In genomic region chr13:84940801-84941200, GRCh38 we compare ENCODE assay signal across 28 cellular contexts.
"Had no signal": no experiment of that assay in that cellular context is flagged by ENCODE, and none has a peak within 500 bp of the region (broad histone marks: within the 10 kb centered on the region; RNA-seq: fewer than 3 reads in every experiment).

No MANE protein-coding gene starts in this region.

- H3K9me3 ChIP-seq: neutrophil, pancreas, prostate gland, right lobe of liver, sigmoid colon, suprapubic skin, testis, tibial artery, transverse colon, upper lobe of right lung, uterus had no signal

- H3K4me1 ChIP-seq: pancreas, prostate gland, right lobe of liver, sigmoid colon, suprapubic skin, testis, tibial artery, transverse colon, upper lobe of right lung, uterus had no signal

- H3K36me3 ChIP-seq: neutrophil, pancreas, prostate gland, right lobe of liver, sigmoid colon, suprapubic skin, tibial artery, transverse colon, upper lobe of right lung, uterus had no signal

- H3K4me3 Mint-ChIP-seq: naive thymus-derived CD4-positive, alpha-beta T cell; natural killer cell; nephron; neural crest cell; stimulated activated memory B cell treated with anti-CD40 and anti-IgM and Interleukin-4, amounts not matched to agents 10 μg/mL and 1 μg/mL and 100 μg/mL, for 72 hours; stimulated activated naive CD8-positive, alpha-beta T cell treated with anti-CD3 and anti-CD28 coated beads, Interleukin-15, amount 100 ng/mL, for 72 hours; type B pancreatic cell had no signal

- H3K27me3 ChIP-seq: neutrophil, pancreas, right lobe of liver, sigmoid colon, suprapubic skin, testis, tibial artery, transverse colon, upper lobe of right lung, uterus had no signal

- ATAC-seq: naive thymus-derived CD4-positive, alpha-beta T cell; natural killer cell; pancreas; right cardiac atrium; right lobe of liver; stimulated activated memory B cell treated with anti-CD40 and anti-IgM and Interleukin-4, amounts not matched to agents 10 μg/mL and 1 μg/mL and 100 μg/mL, for 72 hours; stimulated activated naive CD8-positive, alpha-beta T cell treated with anti-CD3 and anti-CD28 coated beads, Interleukin-15, amount 100 ng/mL, for 72 hours; stimulated activated naive CD8-positive, alpha-beta T cell treated with anti-CD3 and anti-CD28 coated beads, Interleukin-15, Interleukin-2, amounts not matched to agents 100 U/mL and 50 U/mL, for 24 hours; upper lobe of right lung had no signal

- H3K4me3 ChIP-seq: pancreas, prostate gland, right lobe of liver, sigmoid colon, suprapubic skin, testis, tibial artery, transverse colon, upper lobe of right lung, uterus had no signal

- H3K36me3 Mint-ChIP-seq: naive thymus-derived CD4-positive, alpha-beta T cell; natural killer cell; stimulated activated memory B cell treated with anti-CD40 and anti-IgM and Interleukin-4, amounts not matched to agents 10 μg/mL and 1 μg/mL and 100 μg/mL, for 72 hours; type B pancreatic cell had no signal

- H3K4me1 Mint-ChIP-seq: natural killer cell; nephron; stimulated activated memory B cell treated with anti-CD40 and anti-IgM and Interleukin-4, amounts not matched to agents 10 μg/mL and 1 μg/mL and 100 μg/mL, for 72 hours; stimulated activated naive CD8-positive, alpha-beta T cell treated with anti-CD3 and anti-CD28 coated beads, Interleukin-15, amount 100 ng/mL, for 72 hours had no signal

- FAIRE-seq: pancreas, small intestine had no signal

- H3K27ac Mint-ChIP-seq: naive thymus-derived CD4-positive, alpha-beta T cell; natural killer cell; nephron; stimulated activated memory B cell treated with anti-CD40 and anti-IgM and Interleukin-4, amounts not matched to agents 10 μg/mL and 1 μg/mL and 100 μg/mL, for 72 hours; stimulated activated naive CD8-positive, alpha-beta T cell treated with anti-CD3 and anti-CD28 coated beads, Interleukin-15, amount 100 ng/mL, for 72 hours; type B pancreatic cell had no signal

- DNase-seq: naive thymus-derived CD4-positive, alpha-beta T cell; natural killer cell; nucleus accumbens; pancreas; right cardiac atrium; right lobe of liver; sigmoid colon; small intestine; stimulated activated CD4-positive, alpha-beta T cell treated with anti-CD3 and anti-CD28 coated beads, Interleukin-1b, Interleukin-23, amount 100 ng/mL, for 48 hours; stimulated activated CD4-positive, alpha-beta T cell treated with anti-CD3 and anti-CD28 coated beads, Interleukin-4, amount 100 ng/mL, for 1 hour; stimulated activated CD4-positive, alpha-beta T cell treated with anti-CD3 and anti-CD28 coated beads, Interleukin-4, amount 100 ng/mL, for 4 hours; stimulated activated CD8-positive, alpha-beta memory T cell treated with anti-CD3 and anti-CD28 coated beads, Interleukin-4, amount 100 ng/mL, for 48 hours; stimulated activated naive CD4-positive, alpha-beta T cell; stimulated activated naive CD8-positive, alpha-beta T cell treated with anti-CD3 and anti-CD28 coated beads, Interleukin-15, amount 100 ng/mL, for 72 hours; stimulated activated naive CD8-positive, alpha-beta T cell treated with anti-CD3 and anti-CD28 coated beads, Interleukin-15, Interleukin-2, amounts not matched to agents 100 U/mL and 50 U/mL, for 24 hours; substantia nigra; testis; tibial artery; transverse colon; upper lobe of right lung; uterus had no signal

- H3K27ac ChIP-seq: neutrophil, pancreas, prostate gland, right lobe of liver, sigmoid colon, suprapubic skin, testis, tibial artery, transverse colon, upper lobe of right lung, uterus had no signal

- H3K27me3 Mint-ChIP-seq: naive thymus-derived CD4-positive, alpha-beta T cell; stimulated activated memory B cell treated with anti-CD40 and anti-IgM and Interleukin-4, amounts not matched to agents 10 μg/mL and 1 μg/mL and 100 μg/mL, for 72 hours; stimulated activated naive CD8-positive, alpha-beta T cell treated with anti-CD3 and anti-CD28 coated beads, Interleukin-15, amount 100 ng/mL, for 72 hours; type B pancreatic cell had no signal

- H3K9me3 Mint-ChIP-seq: nephron; stimulated activated memory B cell treated with anti-CD40 and anti-IgM and Interleukin-4, amounts not matched to agents 10 μg/mL and 1 μg/mL and 100 μg/mL, for 72 hours; stimulated activated naive CD8-positive, alpha-beta T cell treated with anti-CD3 and anti-CD28 coated beads, Interleukin-15, amount 100 ng/mL, for 72 hours; type B pancreatic cell had no signal
